1 cellular context compared by ENCODE assay signal in genomic region chr19:6372594-6373095, GRCh38.
TF ChIP-seq lines count a peak whose summit lies in the region.

TSS of gene ALKBH7 (plus strand) at chr19:6372794. CDS start at chr19:6372821, 27 bp downstream.

TF ChIP-seq in HepG2, 621 proteins besides CTCF, POLR2A, EP300 and RAD21 (continued from another document and continues in another):
- TF ChIP-seq, protein P1, sequence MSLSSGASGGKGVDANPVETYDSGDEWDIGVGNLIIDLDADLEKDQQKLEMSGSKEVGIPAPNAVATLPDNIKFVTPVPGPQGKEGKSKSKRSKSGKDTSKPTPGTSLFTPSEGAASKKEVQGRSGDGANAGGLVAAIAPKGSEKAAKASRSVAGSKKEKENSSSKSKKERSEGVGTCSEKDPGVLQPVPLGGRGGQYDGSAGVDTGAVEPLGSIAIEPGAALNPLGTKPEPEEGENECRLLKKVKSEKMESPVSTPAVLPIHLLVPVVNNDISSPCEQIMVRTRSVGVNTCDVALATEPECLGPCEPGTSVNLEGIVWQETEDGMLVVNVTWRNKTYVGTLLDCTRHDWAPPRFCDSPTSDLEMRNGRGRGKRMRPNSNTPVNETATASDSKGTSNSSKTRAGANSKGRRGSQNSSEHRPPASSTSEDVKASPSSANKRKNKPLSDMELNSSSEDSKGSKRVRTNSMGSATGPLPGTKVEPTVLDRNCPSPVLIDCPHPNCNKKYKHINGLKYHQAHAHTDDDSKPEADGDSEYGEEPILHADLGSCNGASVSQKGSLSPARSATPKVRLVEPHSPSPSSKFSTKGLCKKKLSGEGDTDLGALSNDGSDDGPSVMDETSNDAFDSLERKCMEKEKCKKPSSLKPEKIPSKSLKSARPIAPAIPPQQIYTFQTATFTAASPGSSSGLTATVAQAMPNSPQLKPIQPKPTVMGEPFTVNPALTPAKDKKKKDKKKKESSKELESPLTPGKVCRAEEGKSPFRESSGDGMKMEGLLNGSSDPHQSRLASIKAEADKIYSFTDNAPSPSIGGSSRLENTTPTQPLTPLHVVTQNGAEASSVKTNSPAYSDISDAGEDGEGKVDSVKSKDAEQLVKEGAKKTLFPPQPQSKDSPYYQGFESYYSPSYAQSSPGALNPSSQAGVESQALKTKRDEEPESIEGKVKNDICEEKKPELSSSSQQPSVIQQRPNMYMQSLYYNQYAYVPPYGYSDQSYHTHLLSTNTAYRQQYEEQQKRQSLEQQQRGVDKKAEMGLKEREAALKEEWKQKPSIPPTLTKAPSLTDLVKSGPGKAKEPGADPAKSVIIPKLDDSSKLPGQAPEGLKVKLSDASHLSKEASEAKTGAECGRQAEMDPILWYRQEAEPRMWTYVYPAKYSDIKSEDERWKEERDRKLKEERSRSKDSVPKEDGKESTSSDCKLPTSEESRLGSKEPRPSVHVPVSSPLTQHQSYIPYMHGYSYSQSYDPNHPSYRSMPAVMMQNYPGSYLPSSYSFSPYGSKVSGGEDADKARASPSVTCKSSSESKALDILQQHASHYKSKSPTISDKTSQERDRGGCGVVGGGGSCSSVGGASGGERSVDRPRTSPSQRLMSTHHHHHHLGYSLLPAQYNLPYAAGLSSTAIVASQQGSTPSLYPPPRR (CRISPR knock-in tag; IDR thresholded peaks at IDR 0.05; ENCODE audit: borderline replicate concordance) = no peak
- 0 out of 2 replicates have a peak, but pooled peaks have one; percentile 35 for TF ChIP-seq ARHGAP35 (CRISPR knock-in tag; IDR thresholded peaks at IDR 0.05; ENCODE audit: borderline replicate concordance)
- TF ChIP-seq, protein P2, sequence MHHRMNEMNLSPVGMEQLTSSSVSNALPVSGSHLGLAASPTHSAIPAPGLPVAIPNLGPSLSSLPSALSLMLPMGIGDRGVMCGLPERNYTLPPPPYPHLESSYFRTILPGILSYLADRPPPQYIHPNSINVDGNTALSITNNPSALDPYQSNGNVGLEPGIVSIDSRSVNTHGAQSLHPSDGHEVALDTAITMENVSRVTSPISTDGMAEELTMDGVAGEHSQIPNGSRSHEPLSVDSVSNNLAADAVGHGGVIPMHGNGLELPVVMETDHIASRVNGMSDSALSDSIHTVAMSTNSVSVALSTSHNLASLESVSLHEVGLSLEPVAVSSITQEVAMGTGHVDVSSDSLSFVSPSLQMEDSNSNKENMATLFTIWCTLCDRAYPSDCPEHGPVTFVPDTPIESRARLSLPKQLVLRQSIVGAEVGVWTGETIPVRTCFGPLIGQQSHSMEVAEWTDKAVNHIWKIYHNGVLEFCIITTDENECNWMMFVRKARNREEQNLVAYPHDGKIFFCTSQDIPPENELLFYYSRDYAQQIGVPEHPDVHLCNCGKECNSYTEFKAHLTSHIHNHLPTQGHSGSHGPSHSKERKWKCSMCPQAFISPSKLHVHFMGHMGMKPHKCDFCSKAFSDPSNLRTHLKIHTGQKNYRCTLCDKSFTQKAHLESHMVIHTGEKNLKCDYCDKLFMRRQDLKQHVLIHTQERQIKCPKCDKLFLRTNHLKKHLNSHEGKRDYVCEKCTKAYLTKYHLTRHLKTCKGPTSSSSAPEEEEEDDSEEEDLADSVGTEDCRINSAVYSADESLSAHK (CRISPR knock-in tag; IDR thresholded peaks at IDR 0.05; ENCODE audit: borderline replicate concordance) = no peak
- TF ChIP-seq JDP2 (CRISPR knock-in tag; IDR thresholded peaks at IDR 0.05; ENCODE audit: borderline replicate concordance) = no peak
- TF ChIP-seq CHCHD3 (CRISPR knock-in tag; IDR thresholded peaks at IDR 0.05) = 0 out of 2 replicates have a peak, but pooled peaks have one; percentile 48
- TF ChIP-seq PHF21A (CRISPR knock-in tag; IDR thresholded peaks at IDR 0.05) = peak; percentile 59
- TF ChIP-seq NR2F2 (IDR thresholded peaks at IDR 0.05; ENCODE audit: borderline replicate concordance, low read depth) = no peak
- no peak for TF ChIP-seq TGIF2 (CRISPR knock-in tag; IDR thresholded peaks at IDR 0.05)
- TF ChIP-seq SAFB2 (CRISPR knock-in tag; IDR thresholded peaks at IDR 0.05; ENCODE audit: borderline replicate concordance, low read depth) = peak; percentile 41; the same call in 1 of the 2 replicates
- TF ChIP-seq TBX2 (CRISPR knock-in tag; IDR thresholded peaks at IDR 0.05; ENCODE audit: borderline replicate concordance) = peak; percentile 58; the same call in 1 of the 2 replicates
- TF ChIP-seq EED (CRISPR knock-in tag; IDR thresholded peaks at IDR 0.05) = no peak
- TF ChIP-seq ZNF367 (CRISPR knock-in tag; IDR thresholded peaks at IDR 0.05; ENCODE audit: borderline replicate concordance) = no peak
- peak; percentile 100 for TF ChIP-seq NFYC (CRISPR knock-in tag; IDR thresholded peaks at IDR 0.05)
- peak; percentile 72; the same call in 1 of the 2 replicates for TF ChIP-seq WIZ (CRISPR knock-in tag; IDR thresholded peaks at IDR 0.05)
- 0 out of 2 replicates have a peak, but pooled peaks have one; percentile 4 for TF ChIP-seq MYPOP (CRISPR knock-in tag; IDR thresholded peaks at IDR 0.05)
- TF ChIP-seq KAT2B (IDR thresholded peaks at IDR 0.05; ENCODE audit: borderline replicate concordance, low read depth, low read length) = no peak
- TF ChIP-seq ZNF143 (CRISPR knock-in tag; IDR thresholded peaks at IDR 0.05) = 0 out of 2 replicates have a peak, but pooled peaks have one; percentile 27
- TF ChIP-seq, protein P3, sequence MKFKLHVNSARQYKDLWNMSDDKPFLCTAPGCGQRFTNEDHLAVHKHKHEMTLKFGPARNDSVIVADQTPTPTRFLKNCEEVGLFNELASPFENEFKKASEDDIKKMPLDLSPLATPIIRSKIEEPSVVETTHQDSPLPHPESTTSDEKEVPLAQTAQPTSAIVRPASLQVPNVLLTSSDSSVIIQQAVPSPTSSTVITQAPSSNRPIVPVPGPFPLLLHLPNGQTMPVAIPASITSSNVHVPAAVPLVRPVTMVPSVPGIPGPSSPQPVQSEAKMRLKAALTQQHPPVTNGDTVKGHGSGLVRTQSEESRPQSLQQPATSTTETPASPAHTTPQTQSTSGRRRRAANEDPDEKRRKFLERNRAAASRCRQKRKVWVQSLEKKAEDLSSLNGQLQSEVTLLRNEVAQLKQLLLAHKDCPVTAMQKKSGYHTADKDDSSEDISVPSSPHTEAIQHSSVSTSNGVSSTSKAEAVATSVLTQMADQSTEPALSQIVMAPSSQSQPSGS (CRISPR knock-in tag; IDR thresholded peaks at IDR 0.05) = no peak
- TF ChIP-seq ZNF674 (CRISPR knock-in tag; IDR thresholded peaks at IDR 0.05; ENCODE audit: low read depth) = no peak
- no peak for TF ChIP-seq ZNF121 (CRISPR knock-in tag; IDR thresholded peaks at IDR 0.05)
- no peak for TF ChIP-seq MTF1 (CRISPR knock-in tag; IDR thresholded peaks at IDR 0.05)
- TF ChIP-seq RBM22 (optimal IDR thresholded peaks at IDR 0.05; ENCODE audit: low read length) = no peak
- no peak for TF ChIP-seq ZNF557 (CRISPR knock-in tag; IDR thresholded peaks at IDR 0.05)
- TF ChIP-seq CBFB (CRISPR knock-in tag; IDR thresholded peaks at IDR 0.05) = no peak
- TF ChIP-seq ZNF720 (CRISPR knock-in tag; IDR thresholded peaks at IDR 0.05) = no peak
- TF ChIP-seq ZKSCAN1 (IDR thresholded peaks at IDR 0.05; ENCODE audit: low read length) = no peak
- no peak; the same call in 1 of the 2 replicates for TF ChIP-seq ZNF552 (CRISPR knock-in tag; IDR thresholded peaks at IDR 0.05; ENCODE audit: borderline replicate concordance)
- no peak for TF ChIP-seq POLR2AphosphoS2 (IDR thresholded peaks at IDR 0.05; ENCODE audit: low read depth, low read length)
- no peak for TF ChIP-seq MIER2 (CRISPR knock-in tag; IDR thresholded peaks at IDR 0.05)
- no peak; the same call in 1 of the 2 replicates for TF ChIP-seq ZFP82 (CRISPR knock-in tag; IDR thresholded peaks at IDR 0.05; ENCODE audit: borderline replicate concordance)
- no peak; the same call in 1 of the 2 replicates for TF ChIP-seq ZNF614 (CRISPR knock-in tag; IDR thresholded peaks at IDR 0.05; ENCODE audit: borderline replicate concordance)
- 0 out of 2 replicates have a peak, but pooled peaks have one; percentile 10 for TF ChIP-seq ZNF337 (CRISPR knock-in tag; IDR thresholded peaks at IDR 0.05; ENCODE audit: borderline replicate concordance, low read depth)
- no peak for TF ChIP-seq SP1 (IDR thresholded peaks at IDR 0.05)
- peak; percentile 82 for TF ChIP-seq SP1 (CRISPR knock-in tag; IDR thresholded peaks at IDR 0.05)
- TF ChIP-seq NCOR1 (IDR thresholded peaks at IDR 0.05; ENCODE audit: borderline replicate concordance, low read length) = peak; percentile 64
- TF ChIP-seq RAD51 (IDR thresholded peaks at IDR 0.05; ENCODE audit: borderline replicate concordance) = no peak
- TF ChIP-seq TOPORS (CRISPR knock-in tag; IDR thresholded peaks at IDR 0.05) = no peak
- TF ChIP-seq, protein P4, sequence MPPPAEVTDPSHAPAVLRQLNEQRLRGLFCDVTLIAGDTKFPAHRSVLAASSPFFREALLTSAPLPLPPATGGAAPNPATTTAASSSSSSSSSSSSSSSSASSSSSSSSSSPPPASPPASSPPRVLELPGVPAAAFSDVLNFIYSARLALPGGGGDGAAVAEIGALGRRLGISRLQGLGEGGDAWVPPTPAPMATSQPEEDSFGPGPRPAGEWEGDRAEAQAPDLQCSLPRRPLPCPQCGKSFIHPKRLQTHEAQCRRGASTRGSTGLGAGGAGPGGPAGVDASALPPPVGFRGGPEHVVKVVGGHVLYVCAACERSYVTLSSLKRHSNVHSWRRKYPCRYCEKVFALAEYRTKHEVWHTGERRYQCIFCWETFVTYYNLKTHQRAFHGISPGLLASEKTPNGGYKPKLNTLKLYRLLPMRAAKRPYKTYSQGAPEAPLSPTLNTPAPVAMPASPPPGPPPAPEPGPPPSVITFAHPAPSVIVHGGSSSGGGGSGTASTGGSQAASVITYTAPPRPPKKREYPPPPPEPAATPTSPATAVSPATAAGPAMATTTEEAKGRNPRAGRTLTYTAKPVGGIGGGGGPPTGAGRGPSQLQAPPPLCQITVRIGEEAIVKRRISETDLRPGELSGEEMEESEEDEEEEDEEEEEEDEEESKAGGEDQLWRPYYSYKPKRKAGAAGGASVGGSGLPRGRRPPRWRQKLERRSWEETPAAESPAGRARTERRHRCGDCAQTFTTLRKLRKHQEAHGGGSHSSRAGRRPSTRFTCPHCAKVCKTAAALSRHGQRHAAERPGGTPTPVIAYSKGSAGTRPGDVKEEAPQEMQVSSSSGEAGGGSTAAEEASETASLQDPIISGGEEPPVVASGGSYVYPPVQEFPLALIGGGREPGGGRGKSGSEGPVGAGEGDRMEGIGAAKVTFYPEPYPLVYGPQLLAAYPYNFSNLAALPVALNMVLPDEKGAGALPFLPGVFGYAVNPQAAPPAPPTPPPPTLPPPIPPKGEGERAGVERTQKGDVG (CRISPR knock-in tag; IDR thresholded peaks at IDR 0.05; ENCODE audit: borderline replicate concordance) = 0 out of 2 replicates have a peak, but pooled peaks have one; percentile 45
- no peak for TF ChIP-seq ZBTB46 (CRISPR knock-in tag; IDR thresholded peaks at IDR 0.05; ENCODE audit: borderline replicate concordance)
- no peak for TF ChIP-seq GATAD2A (CRISPR knock-in tag; IDR thresholded peaks at IDR 0.05)
- TF ChIP-seq CHD4 (IDR thresholded peaks at IDR 0.05; ENCODE audit: borderline replicate concordance, low read length) = no peak
- TF ChIP-seq, protein P5, sequence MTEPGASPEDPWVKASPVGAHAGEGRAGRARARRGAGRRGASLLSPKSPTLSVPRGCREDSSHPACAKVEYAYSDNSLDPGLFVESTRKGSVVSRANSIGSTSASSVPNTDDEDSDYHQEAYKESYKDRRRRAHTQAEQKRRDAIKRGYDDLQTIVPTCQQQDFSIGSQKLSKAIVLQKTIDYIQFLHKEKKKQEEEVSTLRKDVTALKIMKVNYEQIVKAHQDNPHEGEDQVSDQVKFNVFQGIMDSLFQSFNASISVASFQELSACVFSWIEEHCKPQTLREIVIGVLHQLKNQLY (CRISPR knock-in tag; IDR thresholded peaks at IDR 0.05) = no peak
- no peak for TF ChIP-seq HIVEP1 (CRISPR knock-in tag; IDR thresholded peaks at IDR 0.05)
- 0 out of 2 replicates have a peak, but pooled peaks have one; percentile 73 for TF ChIP-seq SNAPC2 (CRISPR knock-in tag; IDR thresholded peaks at IDR 0.05)
- TF ChIP-seq CBX2 (IDR thresholded peaks at IDR 0.05; ENCODE audit: low read depth, low read length) = no peak
- no peak for TF ChIP-seq CBX2 (CRISPR knock-in tag; IDR thresholded peaks at IDR 0.05; ENCODE audit: low read depth)
- TF ChIP-seq, protein P6, sequence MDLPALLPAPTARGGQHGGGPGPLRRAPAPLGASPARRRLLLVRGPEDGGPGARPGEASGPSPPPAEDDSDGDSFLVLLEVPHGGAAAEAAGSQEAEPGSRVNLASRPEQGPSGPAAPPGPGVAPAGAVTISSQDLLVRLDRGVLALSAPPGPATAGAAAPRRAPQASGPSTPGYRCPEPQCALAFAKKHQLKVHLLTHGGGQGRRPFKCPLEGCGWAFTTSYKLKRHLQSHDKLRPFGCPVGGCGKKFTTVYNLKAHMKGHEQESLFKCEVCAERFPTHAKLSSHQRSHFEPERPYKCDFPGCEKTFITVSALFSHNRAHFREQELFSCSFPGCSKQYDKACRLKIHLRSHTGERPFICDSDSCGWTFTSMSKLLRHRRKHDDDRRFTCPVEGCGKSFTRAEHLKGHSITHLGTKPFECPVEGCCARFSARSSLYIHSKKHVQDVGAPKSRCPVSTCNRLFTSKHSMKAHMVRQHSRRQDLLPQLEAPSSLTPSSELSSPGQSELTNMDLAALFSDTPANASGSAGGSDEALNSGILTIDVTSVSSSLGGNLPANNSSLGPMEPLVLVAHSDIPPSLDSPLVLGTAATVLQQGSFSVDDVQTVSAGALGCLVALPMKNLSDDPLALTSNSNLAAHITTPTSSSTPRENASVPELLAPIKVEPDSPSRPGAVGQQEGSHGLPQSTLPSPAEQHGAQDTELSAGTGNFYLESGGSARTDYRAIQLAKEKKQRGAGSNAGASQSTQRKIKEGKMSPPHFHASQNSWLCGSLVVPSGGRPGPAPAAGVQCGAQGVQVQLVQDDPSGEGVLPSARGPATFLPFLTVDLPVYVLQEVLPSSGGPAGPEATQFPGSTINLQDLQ (CRISPR knock-in tag; IDR thresholded peaks at IDR 0.05) = no peak
- no peak for TF ChIP-seq PCBP2 (optimal IDR thresholded peaks at IDR 0.05; ENCODE audit: low read depth, low read length, poor library complexity, severe bottlenecking)
